12 cellular contexts compared by ENCODE assay signal in genomic region chr3:37537914-37538691, GRCh38.
DNase-seq lines count a peak whose midpoint lies in the region; ATAC-seq and TF ChIP-seq lines count a peak whose summit lies in the region.
"Had no signal": no experiment of that assay in that cellular context is flagged by ENCODE, and none has a peak within 500 bp of the region (broad histone marks: within the 10 kb centered on the region; RNA-seq: fewer than 3 reads in every experiment).

No MANE protein-coding gene starts in this region.

- TF ChIP-seq EP300 in sigmoid colon (IDR thresholded peaks at IDR 0.05) = no peak

- TF ChIP-seq CTCF in sigmoid colon (IDR thresholded peaks at IDR 0.05) = no peak
- TF ChIP-seq CTCF in OCI-LY7 (conservative IDR thresholded peaks at IDR 0.05; ENCODE audit: low read length) = no peak

- H3K36me3 ChIP-seq in sigmoid colon = peaks cover 9 to 51% (median 26%) of the 10 kb centered on the region in 4 donors
- no peaks in the 10 kb centered on the region for H3K36me3 ChIP-seq in OCI-LY7 (ENCODE audit: insufficient read depth, low read length)

- H3K4me3 ChIP-seq in right cardiac atrium (ENCODE audit: low read length) (no peak overlapping the region), sigmoid colon (no peak overlapping the region), OCI-LY7 (ENCODE audit: low read depth, low read length, poor library complexity, severe bottlenecking) (no peak overlapping the region)

- DNase-seq in DMS 273 treated with DMSO at 0.1 percent for 48 hours (lab: John Stamatoyannopoulos, UW) = peak; percentile 7
- DNase-seq in dedifferentiated amniotic fluid mesenchymal stem cell (ENCODE audit: extremely low spot score) = peak; percentile 26
- DNase-seq in right cardiac atrium = peak; percentile 63 to 80 (median 73)
- no peak for DNase-seq in sigmoid colon
- DNase-seq in NCI-H526 (lab: John Stamatoyannopoulos, UW) = no peak
- no peak for DNase-seq in OCI-LY7 (ENCODE audit: low spot score)
- no peak for DNase-seq in EL
- DNase-seq: activated CD8-positive, alpha-beta T cell treated with anti-CD3 and anti-CD28 coated beads for 36 hours; Caco-2; stimulated activated CD4-positive, alpha-beta T cell treated with anti-CD3 and anti-CD28 coated beads, Interleukin-4, amount 100 ng/mL, for 1 hour had no signal

- no peaks in the 10 kb centered on the region for H4K20me1 ChIP-seq in OCI-LY7 (ENCODE audit: insufficient read depth, low read length)

- 54% methylated on average over 16 of the region's 16 CpGs for WGBS in right cardiac atrium
- 61 to 70% methylated on average over 16 of the region's 16 CpGs for WGBS in sigmoid colon, 2 donors

- H3K9me3 ChIP-seq in right cardiac atrium (ENCODE audit: control insufficient read depth, low read length) = no peaks in the 10 kb centered on the region
- no peaks in the 10 kb centered on the region for H3K9me3 ChIP-seq in sigmoid colon
- H3K9me3 ChIP-seq in OCI-LY7 (ENCODE audit: low read length) = no peaks in the 10 kb centered on the region
- H3K9me3 ChIP-seq: Caco-2 had no signal

- H3K9me2 ChIP-seq in OCI-LY7 (ENCODE audit: insufficient read depth, low read length) = no peaks in the 10 kb centered on the region

- CTCF ChIA-PET in OCI-LY7 (lab: Charles Lee; ENCODE audit: unreplicated experiment) = no interaction called here

- H3K27me3 ChIP-seq in right cardiac atrium (ENCODE audit: control insufficient read depth, insufficient read depth) = no peaks in the 10 kb centered on the region
- no peaks in the 10 kb centered on the region for H3K27me3 ChIP-seq in sigmoid colon

- no peak overlapping the region for H2AFZ ChIP-seq in OCI-LY7 (ENCODE audit: low read length)

- intact Hi-C loops in right cardiac atrium (cut with DNase I) = no loop called here
- intact Hi-C loops in sigmoid colon (cut with DNase I) = no loop called here
- intact Hi-C loops in OCI-LY7 (cut with micrococcal nuclease; ENCODE audit: unreplicated experiment) = no loop called here

- TF ChIP-seq POLR2A in sigmoid colon (IDR thresholded peaks at IDR 0.05) = no peak

- BruUV-seq in OCI-LY7 (replicated peaks; lab: Mats Ljungman, UMichigan) = no TSS peak

- ATAC-seq in right cardiac atrium = peak; percentile 71 to 82
- no peak for ATAC-seq in GM18502 (IDR thresholded peaks at IDR 0.05; ENCODE audit: poor library complexity, unreplicated experiment)
- ATAC-seq: activated CD8-positive, alpha-beta T cell treated with anti-CD3 and anti-CD28 coated beads for 36 hours; activated T-helper 17 cell treated with anti-CD3 and anti-CD28 coated beads, Interleukin-2, amount 50 U/mL, for 72 hours had no signal

- H3K27ac ChIP-seq in right cardiac atrium (ENCODE audit: low read length) (no peak overlapping the region), sigmoid colon (peak overlapping the region; percentile 34 to 66 (median 54)), OCI-LY7 (ENCODE audit: low read depth, low read length, poor library complexity, severe bottlenecking) (no peak overlapping the region)

- H3K79me2 ChIP-seq in OCI-LY7 (ENCODE audit: insufficient read depth, low read depth, low read length) = no peaks in the 10 kb centered on the region

- H3K4me1 ChIP-seq in right cardiac atrium (ENCODE audit: control insufficient read depth, insufficient read depth, low read length) (peaks cover 6% of the 10 kb centered on the region), sigmoid colon (peaks cover 0 to 27% (median 22%) of the 10 kb centered on the region in 4 donors), OCI-LY7 (ENCODE audit: insufficient read depth, low read length, poor library complexity, severe bottlenecking) (no peaks in the 10 kb centered on the region)
- H3K4me1 ChIP-seq: Caco-2 had no signal

- H3K4me2 ChIP-seq in OCI-LY7 (ENCODE audit: low read length) = no peak overlapping the region

- POLR2A ChIA-PET in OCI-LY7 (lab: Charles Lee) = no interaction called here

Comparison
In these comparisons a context has a peak if more than half of its experiments do, and no peak if none do; other contexts are left out.
1. DNase-seq: peak in DMS 273 treated with DMSO at 0.1 percent for 48 hours (single experiment), dedifferentiated amniotic fluid mesenchymal stem cell (single experiment) and right cardiac atrium (3 of 3); none in sigmoid colon (single experiment), NCI-H526 (0 of 2), OCI-LY7 (single experiment) and EL (single experiment).
2. H3K27ac ChIP-seq: peak in sigmoid colon (4 of 4); none in right cardiac atrium (single experiment) and OCI-LY7 (single experiment).